ENCODE assay signal across 24 cellular contexts in the genomic region with DNA sequence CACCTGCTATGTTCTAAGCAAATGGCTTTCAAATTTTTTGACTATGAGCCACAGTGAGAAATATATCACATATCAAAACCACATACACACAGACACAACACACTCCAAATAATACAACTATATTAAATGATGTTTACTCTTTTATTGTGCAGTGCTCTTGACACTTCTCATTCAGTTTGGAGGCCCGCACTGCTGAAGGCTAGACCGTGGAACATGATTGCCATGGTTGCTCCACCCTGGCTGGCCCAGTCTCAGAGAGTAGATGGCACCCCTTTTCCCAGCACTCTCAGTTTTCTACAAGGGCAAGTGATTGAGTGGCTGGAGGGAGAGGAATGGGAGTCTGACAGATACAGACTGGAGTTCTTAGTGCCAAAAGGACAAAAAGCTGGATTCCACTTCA.
"Had no signal": no experiment of that assay in that cellular context is flagged by ENCODE, and none has a peak within 500 bp of the region (broad histone marks: within the 10 kb centered on the region; RNA-seq: fewer than 3 reads in every experiment).

No MANE protein-coding gene starts in this region.

- H3K36me3 ChIP-seq: adrenal gland, breast epithelium, colonic mucosa, WERI-Rb-1 had no signal

- H3K27me3 ChIP-seq: breast epithelium, colonic mucosa had no signal

- ATAC-seq: activated CD4-positive, alpha-beta T cell treated with anti-CD3 and anti-CD28 coated beads for 36 hours; activated CD8-positive, alpha-beta T cell treated with anti-CD3 and anti-CD28 coated beads for 36 hours; activated T-cell treated with anti-CD3 and anti-CD28 coated beads, Interleukin-2, amount 50 U/mL, for 72 hours had no signal

- H3K4me2 ChIP-seq: SK-N-SH had no signal

- H3K9me3 Mint-ChIP-seq: activated CD8-positive, alpha-beta T cell treated with anti-CD3 and anti-CD28 coated beads for 36 hours; activated naive CD8-positive, alpha-beta T cell treated with anti-CD3 and anti-CD28 coated beads, Interleukin-2, amount 10 ng/mL, durations not matched to agents 7 days and 5 days; activated T-cell treated with anti-CD3 and anti-CD28 coated beads, Interleukin-2, amount 50 U/mL, for 72 hours; activated T-helper 2 cell treated with anti-CD3 and anti-CD28 coated beads, Interferon-gamma antibody, Interleukin-2, Interleukin-4, amounts not matched to agents 10 μg/mL and 5 μg/mL and 100 μg/mL, durations not matched to agents 14 hours and 24 hours and 36 hours had no signal

- H3K9ac ChIP-seq: SK-N-SH had no signal

- H3K4me3 Mint-ChIP-seq: activated CD4-positive, alpha-beta T cell treated with anti-CD3 and anti-CD28 coated beads for 36 hours; activated CD8-positive, alpha-beta T cell treated with anti-CD3 and anti-CD28 coated beads for 36 hours; activated naive CD8-positive, alpha-beta T cell treated with anti-CD3 and anti-CD28 coated beads, Interleukin-2, amount 10 ng/mL, durations not matched to agents 7 days and 5 days; activated T-cell treated with anti-CD3 and anti-CD28 coated beads, Interleukin-2, amount 50 U/mL, for 72 hours had no signal

- H3K4me1 ChIP-seq: adrenal gland, breast epithelium, colonic mucosa had no signal

- DNase-seq: activated CD4-positive, alpha-beta T cell treated with anti-CD3 and anti-CD28 coated beads for 36 hours; activated CD4-positive, alpha-beta T cell treated with anti-CD3 and anti-CD28 coated beads, Interleukin-2, amount 50 U/mL, for 1 hour; activated CD8-positive, alpha-beta memory T cell treated with anti-CD3 and anti-CD28 coated beads, Interleukin-2, amount 50 U/mL, for 4 hours; activated CD8-positive, alpha-beta T cell treated with anti-CD3 and anti-CD28 coated beads for 36 hours; activated gamma-delta T cell treated with Interleukin-2 at 50 U/mL for 16 hours; activated naive CD4-positive, alpha-beta T cell treated with anti-CD3 and anti-CD28 coated beads, Interleukin-2, amount 50 U/mL, for 16 hours; activated naive CD8-positive, alpha-beta T cell treated with anti-CD3 and anti-CD28 coated beads, Interleukin-2, amount 10 ng/mL, durations not matched to agents 7 days and 5 days; activated T-cell treated with anti-CD3 and anti-CD28 coated beads, Interleukin-2, amount 50 U/mL, for 72 hours; adrenal gland; aorta; caudate nucleus; colonic mucosa; MM.1S; NCI-H1417; NCI-H1930; NCI-H345; NCI-H510A; NCI-H526 treated with DMSO at 0.1 percent for 48 hours; NCI-H82; SK-N-SH; T-helper 1 cell; WERI-Rb-1 had no signal

- H3K27ac Mint-ChIP-seq: activated CD4-positive, alpha-beta T cell treated with anti-CD3 and anti-CD28 coated beads for 36 hours; activated CD8-positive, alpha-beta T cell treated with anti-CD3 and anti-CD28 coated beads for 36 hours; activated naive CD8-positive, alpha-beta T cell treated with anti-CD3 and anti-CD28 coated beads, Interleukin-2, amount 10 ng/mL, durations not matched to agents 7 days and 5 days; activated T-cell treated with anti-CD3 and anti-CD28 coated beads, Interleukin-2, amount 50 U/mL, for 72 hours; activated T-helper 2 cell treated with anti-CD3 and anti-CD28 coated beads, Interferon-gamma antibody, Interleukin-2, Interleukin-4, amounts not matched to agents 10 μg/mL and 5 μg/mL and 100 μg/mL, durations not matched to agents 14 hours and 24 hours and 36 hours had no signal

- H3K36me3 Mint-ChIP-seq: activated naive CD8-positive, alpha-beta T cell treated with anti-CD3 and anti-CD28 coated beads, Interleukin-2, amount 10 ng/mL, durations not matched to agents 7 days and 5 days had no signal

- H3K9me3 ChIP-seq: adrenal gland, breast epithelium, colonic mucosa, SK-N-SH had no signal

- H3K4me3 ChIP-seq: adrenal gland, breast epithelium, colonic mucosa had no signal

- H3K27ac ChIP-seq: adrenal gland, breast epithelium, colonic mucosa, WERI-Rb-1 had no signal

- H3K4me1 Mint-ChIP-seq: activated naive CD8-positive, alpha-beta T cell treated with anti-CD3 and anti-CD28 coated beads, Interleukin-2, amount 10 ng/mL, durations not matched to agents 7 days and 5 days had no signal
